In the genomic region with DNA sequence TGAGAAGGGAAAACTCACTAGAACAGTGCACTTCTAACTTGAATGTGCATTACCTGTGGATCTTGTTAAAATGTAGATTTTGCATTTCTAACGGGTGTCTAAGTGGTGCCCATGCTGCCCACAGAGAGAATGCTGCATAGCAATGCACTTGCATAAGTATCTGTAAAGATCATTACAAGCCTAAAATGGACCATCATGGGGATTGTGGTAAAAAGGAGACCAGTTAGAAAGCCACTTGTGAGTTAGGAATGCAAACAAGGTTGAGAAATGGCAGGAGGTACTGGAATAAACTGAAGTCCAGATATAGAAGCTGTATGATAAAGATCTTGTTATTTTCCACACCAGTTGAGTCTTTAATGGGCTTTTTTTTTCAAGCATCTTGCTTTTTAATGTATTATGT, we compare ENCODE assay signal across 3 cellular contexts.
"Had no signal": no experiment of that assay in that cellular context is flagged by ENCODE, and none has a peak within 500 bp of the region (broad histone marks: within the 10 kb centered on the region; RNA-seq: fewer than 3 reads in every experiment).

No MANE protein-coding gene starts in this region.

- DNase-seq: GDM1, GF-D8 had no signal

- H3K4me3 ChIP-seq: GM12878 had no signal
